Comparison of ENCODE assay signal across 8 cellular contexts in the genomic region with DNA sequence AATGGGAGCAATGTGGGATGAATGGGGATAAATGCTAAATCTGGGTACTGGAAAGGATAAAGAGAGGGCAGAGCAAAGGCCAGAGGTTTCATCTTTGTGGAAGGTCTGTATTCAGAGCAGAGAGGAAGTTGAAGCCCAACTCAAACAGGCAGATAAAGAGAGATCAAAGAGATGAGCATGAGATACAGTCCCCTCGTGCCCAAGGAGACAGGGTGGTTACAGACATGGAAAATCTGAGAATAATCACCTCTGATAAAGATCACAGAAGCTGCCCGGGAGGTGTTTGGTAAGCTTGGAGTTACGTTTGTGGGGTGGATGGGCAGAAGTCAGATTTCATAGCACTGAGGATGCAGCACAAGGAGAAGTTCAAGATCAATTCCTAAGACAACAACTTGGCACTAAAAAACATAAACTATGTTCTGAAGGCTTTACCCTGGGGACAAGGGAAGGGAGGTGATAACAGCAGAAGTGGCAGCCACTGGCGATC. TPM values are rescaled to one million over a fixed set of nuclear protein-coding genes. Genes with fewer than 3 reads are reported as not detected.
DNase-seq lines count a peak whose midpoint lies in the region; ATAC-seq, FAIRE-seq and TF ChIP-seq lines count a peak whose summit lies in the region.

No MANE protein-coding gene starts in this region.

- H3K36me3 ChIP-seq in kidney epithelial cell (ENCODE audit: control insufficient read depth, insufficient read depth, low read length) (no peaks in the 10 kb centered on the region), thymus (ENCODE audit: control insufficient read depth, insufficient read depth) (peaks cover 5% of the 10 kb centered on the region)

- no peak for TF ChIP-seq EP300 in A549 (IDR thresholded peaks at IDR 0.05)

- no peak for TF ChIP-seq CTCF in A549 (IDR thresholded peaks at IDR 0.05)
- no peak for TF ChIP-seq CTCF in kidney epithelial cell (IDR thresholded peaks at IDR 0.05; ENCODE audit: insufficient read depth, low read length, poor library complexity, severe bottlenecking)

- H3K27ac ChIP-seq in A549 (peak overlapping the region; percentile 76 to 84), thymus (ENCODE audit: low read depth) (peak overlapping the region; percentile 97)

- H3K27ac Mint-ChIP-seq in activated naive CD4-positive, alpha-beta T cell treated with anti-CD3 and anti-CD28 coated beads, Interleukin-2, amount 50 U/mL, for 72 hours = peak overlapping the region; percentile 89 to 91

- H3K9me3 ChIP-seq in A549 (no peaks in the 10 kb centered on the region), thymus (ENCODE audit: control insufficient read depth) (no peaks in the 10 kb centered on the region)

- H3K27me3 ChIP-seq in kidney epithelial cell (ENCODE audit: control insufficient read depth, insufficient read depth, low read length) (no peaks in the 10 kb centered on the region), thymus (ENCODE audit: control insufficient read depth, insufficient read depth) (no peaks in the 10 kb centered on the region)

- H3K9me3 Mint-ChIP-seq in activated naive CD4-positive, alpha-beta T cell treated with anti-CD3 and anti-CD28 coated beads, Interleukin-2, amount 50 U/mL, for 72 hours = peaks cover 0 to 3% of the 10 kb centered on the region in 2 donors

- H3K36me3 Mint-ChIP-seq in activated naive CD4-positive, alpha-beta T cell treated with anti-CD3 and anti-CD28 coated beads, Interleukin-2, amount 50 U/mL, for 72 hours = peaks cover 14 to 18% of the 10 kb centered on the region in 2 donors

- FAIRE-seq in A549 (lab: Jason Lieb, UNC) = no peak

- WGBS in A549 (ENCODE audit: missing lambda C conversion rate) = 3% methylated on average over 4 of the region's 4 CpGs
- WGBS in thymus = 2% methylated on average over 4 of the region's 4 CpGs

- H3K4me3 ChIP-seq in A549 (peak overlapping the region; percentile 50), kidney epithelial cell (ENCODE audit: low read depth, low read length) (peak overlapping the region; percentile 43), thymus (ENCODE audit: low read length) (peak overlapping the region; percentile 94)

- POLR2A ChIA-PET in A549 (lab: Yijun Ruan, JAX) = interaction anchor here (1.8 to 2.5 kb wide), 2 partner anchors 60 to 68 kb away, joined by 5 to 7 read pairs; a partner anchor contains a TSS

- TF ChIP-seq RAD21 in A549 (conservative IDR thresholded peaks at IDR 0.05 in 1 of 2, IDR thresholded peaks at IDR 0.05 in 1 of 2) = no peak

- DNase-seq in A549 (ENCODE audit: low read depth in 1 of 2, low spot score in 1 of 2) (peak in 1 of 2 experiments; percentile 25), NAMALWA (ENCODE audit: low spot score) (peak; percentile 42), kidney epithelial cell (ENCODE audit: low read depth) (no peak), medulla oblongata (ENCODE audit: extremely low spot score) (no peak), ureter (ENCODE audit: low spot score) (no peak)
- no peak for DNase-seq in activated naive CD4-positive, alpha-beta T cell treated with anti-CD3 and anti-CD28 coated beads, Interleukin-2, amount 50 U/mL, for 72 hours (ENCODE audit: low spot score in 2 of 2)

- TF ChIP-seq POLR2A in A549 (IDR thresholded peaks at IDR 0.05; ENCODE audit: low read length) = no peak

- CTCF ChIA-PET in A549 (lab: Yijun Ruan, JAX) = interaction anchor here (1.4 to 2.8 kb wide), 5 partner anchors 8 to 287 kb away, joined by 4 to 15 read pairs (median 5); a partner anchor contains a TSS

- peaks cover 11% of the 10 kb centered on the region; the same call in 2 of the 3 replicates for H3K4me1 ChIP-seq in A549
- peaks cover 15% of the 10 kb centered on the region for H3K4me1 ChIP-seq in thymus (ENCODE audit: control insufficient read depth, insufficient read depth, low read length)

- H3K4me2 ChIP-seq in A549 = peak overlapping the region; percentile 80

- ATAC-seq in A549 = peak; percentile 37 to 60; a peak in 3 of 6 replicates
- ATAC-seq in GM19324 (IDR thresholded peaks at IDR 0.05; ENCODE audit: low FRiP score, unreplicated experiment) = peak; percentile 8
- ATAC-seq in activated naive CD4-positive, alpha-beta T cell treated with anti-CD3 and anti-CD28 coated beads, Interleukin-2, amount 50 U/mL, for 72 hours = peak; percentile 48 to 77

TF ChIP-seq in A549, 52 proteins besides CTCF, POLR2A, EP300 and RAD21:
- no peak for TF ChIP-seq HOXB13 (CRISPR knock-in tag; IDR thresholded peaks at IDR 0.05; ENCODE audit: low read depth)
- TF ChIP-seq HOXB5 (CRISPR knock-in tag; IDR thresholded peaks at IDR 0.05) = no peak
- TF ChIP-seq, protein P1, sequence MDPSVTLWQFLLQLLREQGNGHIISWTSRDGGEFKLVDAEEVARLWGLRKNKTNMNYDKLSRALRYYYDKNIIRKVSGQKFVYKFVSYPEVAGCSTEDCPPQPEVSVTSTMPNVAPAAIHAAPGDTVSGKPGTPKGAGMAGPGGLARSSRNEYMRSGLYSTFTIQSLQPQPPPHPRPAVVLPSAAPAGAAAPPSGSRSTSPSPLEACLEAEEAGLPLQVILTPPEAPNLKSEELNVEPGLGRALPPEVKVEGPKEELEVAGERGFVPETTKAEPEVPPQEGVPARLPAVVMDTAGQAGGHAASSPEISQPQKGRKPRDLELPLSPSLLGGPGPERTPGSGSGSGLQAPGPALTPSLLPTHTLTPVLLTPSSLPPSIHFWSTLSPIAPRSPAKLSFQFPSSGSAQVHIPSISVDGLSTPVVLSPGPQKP (IDR thresholded peaks at IDR 0.05; ENCODE audit: low read depth, low read length) = no peak
- TF ChIP-seq MAFK (IDR thresholded peaks at IDR 0.05; ENCODE audit: partially characterized antibody) = no peak
- TF ChIP-seq MAZ (IDR thresholded peaks at IDR 0.05; ENCODE audit: borderline replicate concordance, low read depth, low read length) = no peak
- TF ChIP-seq CEBPB (IDR thresholded peaks at IDR 0.05) = no peak
- no peak for TF ChIP-seq EHMT2 (IDR thresholded peaks at IDR 0.05; ENCODE audit: low read depth)
- TF ChIP-seq, protein P2, sequence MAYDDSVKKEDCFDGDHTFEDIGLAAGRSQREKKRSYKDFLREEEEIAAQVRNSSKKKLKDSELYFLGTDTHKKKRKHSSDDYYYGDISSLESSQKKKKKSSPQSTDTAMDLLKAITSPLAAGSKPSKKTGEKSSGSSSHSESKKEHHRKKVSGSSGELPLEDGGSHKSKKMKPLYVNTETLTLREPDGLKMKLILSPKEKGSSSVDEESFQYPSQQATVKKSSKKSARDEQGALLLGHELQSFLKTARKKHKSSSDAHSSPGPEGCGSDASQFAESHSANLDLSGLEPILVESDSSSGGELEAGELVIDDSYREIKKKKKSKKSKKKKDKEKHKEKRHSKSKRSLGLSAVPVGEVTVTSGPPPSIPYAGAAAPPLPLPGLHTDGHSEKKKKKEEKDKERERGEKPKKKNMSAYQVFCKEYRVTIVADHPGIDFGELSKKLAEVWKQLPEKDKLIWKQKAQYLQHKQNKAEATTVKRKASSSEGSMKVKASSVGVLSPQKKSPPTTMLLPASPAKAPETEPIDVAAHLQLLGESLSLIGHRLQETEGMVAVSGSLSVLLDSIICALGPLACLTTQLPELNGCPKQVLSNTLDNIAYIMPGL (CRISPR knock-in tag; IDR thresholded peaks at IDR 0.05; ENCODE audit: borderline replicate concordance) = no peak
- no peak for TF ChIP-seq CBX8 (IDR thresholded peaks at IDR 0.05)
- TF ChIP-seq CBX2 (IDR thresholded peaks at IDR 0.05; ENCODE audit: borderline replicate concordance, low read depth) = no peak
- no peak for TF ChIP-seq NR3C1 (IDR thresholded peaks at IDR 0.05)
- TF ChIP-seq HOXA7 (CRISPR knock-in tag; IDR thresholded peaks at IDR 0.05) = no peak
- TF ChIP-seq EHF (CRISPR knock-in tag; IDR thresholded peaks at IDR 0.05) = no peak
- TF ChIP-seq PHF8 (IDR thresholded peaks at IDR 0.05; ENCODE audit: borderline replicate concordance, low read depth) = no peak
- no peak for TF ChIP-seq POLR2AphosphoS2 (conservative IDR thresholded peaks at IDR 0.05; ENCODE audit: low read length)
- TF ChIP-seq, protein P3, sequence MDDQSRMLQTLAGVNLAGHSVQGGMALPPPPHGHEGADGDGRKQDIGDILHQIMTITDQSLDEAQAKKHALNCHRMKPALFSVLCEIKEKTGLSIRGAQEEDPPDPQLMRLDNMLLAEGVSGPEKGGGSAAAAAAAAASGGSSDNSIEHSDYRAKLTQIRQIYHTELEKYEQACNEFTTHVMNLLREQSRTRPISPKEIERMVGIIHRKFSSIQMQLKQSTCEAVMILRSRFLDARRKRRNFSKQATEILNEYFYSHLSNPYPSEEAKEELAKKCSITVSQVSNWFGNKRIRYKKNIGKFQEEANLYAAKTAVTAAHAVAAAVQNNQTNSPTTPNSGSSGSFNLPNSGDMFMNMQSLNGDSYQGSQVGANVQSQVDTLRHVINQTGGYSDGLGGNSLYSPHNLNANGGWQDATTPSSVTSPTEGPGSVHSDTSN (IDR thresholded peaks at IDR 0.05) = no peak
- no peak for TF ChIP-seq KDM1A (IDR thresholded peaks at IDR 0.05; ENCODE audit: low read depth)
- TF ChIP-seq CHD2 (IDR thresholded peaks at IDR 0.05; ENCODE audit: low read length, partially characterized antibody) = no peak
- no peak for TF ChIP-seq SREBF2 (IDR thresholded peaks at IDR 0.05)
- TF ChIP-seq, protein P4, sequence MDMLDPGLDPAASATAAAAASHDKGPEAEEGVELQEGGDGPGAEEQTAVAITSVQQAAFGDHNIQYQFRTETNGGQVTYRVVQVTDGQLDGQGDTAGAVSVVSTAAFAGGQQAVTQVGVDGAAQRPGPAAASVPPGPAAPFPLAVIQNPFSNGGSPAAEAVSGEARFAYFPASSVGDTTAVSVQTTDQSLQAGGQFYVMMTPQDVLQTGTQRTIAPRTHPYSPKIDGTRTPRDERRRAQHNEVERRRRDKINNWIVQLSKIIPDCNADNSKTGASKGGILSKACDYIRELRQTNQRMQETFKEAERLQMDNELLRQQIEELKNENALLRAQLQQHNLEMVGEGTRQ (IDR thresholded peaks at IDR 0.05) = no peak

RNA-seq across cellular contexts. Expression of a gene that starts 0.5 kb away (rescaled TPM):
- polyA plus RNA-seq in A549 (2011; rRNA removed) = 2.2 and 3.3 TPM in 2 replicates
- polyA plus RNA-seq in A549 (2012; cell fraction: cytosol; rRNA removed) = 0.28 and 0.36 TPM in 2 replicates
- 0.44 and 0.67 TPM in 2 replicates for polyA plus RNA-seq in A549 (2012; cell fraction: nucleus; rRNA removed)
- polyA plus RNA-seq in A549 (2017; fragmentation: RNase III; extraction: RNeasy Plus Mini Kit Qiagen cat#74134 plus additional on column Dnase treatment) = 0.96 to 1.5 TPM (median 1.0 TPM) in 3 replicates
- 3.3 and 3.5 TPM in 2 replicates for polyA minus RNA-seq in A549 (2011; rRNA and poly(A)+ RNA removed)
- 10 to 100 TPM; 34.4 to 87.8 TPM for total RNA-seq in activated naive CD4-positive, alpha-beta T cell treated with anti-CD3 and anti-CD28 coated beads, Interleukin-2, amount 50 U/mL, for 72 hours
- 19.1 and 19.2 TPM in 2 replicates for total RNA-seq in kidney epithelial cell
- polyA plus RNA-seq in thymus = 51.5 TPM
- total RNA-seq in ureter = 9.2 TPM

Comparison
In these comparisons a context has a peak if more than half of its experiments do, and no peak if none do; other contexts are left out.
1. ATAC-seq: peak in every context shown above with its lines; median percentile 62 in activated naive CD4-positive, alpha-beta T cell treated with anti-CD3 and anti-CD28 coated beads, Interleukin-2, amount 50 U/mL, for 72 hours; 48 in A549; 8 in GM19324.
2. H3K4me3 ChIP-seq: peak in every context shown above with its lines; median percentile 94 in thymus; 50 in A549; 43 in kidney epithelial cell.